Comparison of ENCODE assay signal across 10 cellular contexts in the genomic region with DNA sequence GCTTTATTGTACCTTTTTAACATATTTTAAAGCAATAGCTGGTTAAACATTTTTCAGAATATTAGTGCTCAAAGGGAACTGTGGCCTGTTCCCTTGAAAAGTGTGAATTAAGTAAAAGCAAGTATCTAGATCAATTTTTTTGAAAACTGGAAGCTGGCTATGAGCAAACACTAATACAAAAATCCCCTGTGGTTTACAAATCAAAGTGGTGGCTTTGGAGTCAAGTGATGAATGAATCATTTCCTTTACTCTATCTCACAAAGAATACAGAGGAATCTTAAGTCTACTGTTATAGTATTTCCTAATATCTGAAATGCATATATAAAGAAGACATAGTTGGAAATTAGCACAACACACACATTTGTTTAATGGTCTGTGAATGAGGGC.
DNase-seq lines count a peak whose midpoint lies in the region; ATAC-seq and TF ChIP-seq lines count a peak whose summit lies in the region.
"Had no signal": no experiment of that assay in that cellular context is flagged by ENCODE, and none has a peak within 500 bp of the region (broad histone marks: within the 10 kb centered on the region; RNA-seq: fewer than 3 reads in every experiment).

No MANE protein-coding gene starts in this region.

- H3K4me1 Mint-ChIP-seq in type B pancreatic cell (ENCODE audit: unreplicated experiment) = no peaks in the 10 kb centered on the region

- no peaks in the 10 kb centered on the region for H3K36me3 ChIP-seq in MM.1S (replicated peaks; ENCODE audit: insufficient read depth, low read length)

- peaks cover 10% of the 10 kb centered on the region for H3K9me3 Mint-ChIP-seq in type B pancreatic cell

- H3K4me1 ChIP-seq in MM.1S (ENCODE audit: low read length) = no peaks in the 10 kb centered on the region

- peak; percentile 38 for DNase-seq in HT1080 (ENCODE audit: low read depth)
- DNase-seq in iris pigment epithelial cell (ENCODE audit: low read depth) = peak; percentile 37
- DNase-seq in cerebellum (ENCODE audit: low spot score) = no peak
- no peak for DNase-seq in MM.1S
- DNase-seq in HUDEP-2 (lab: John Stamatoyannopoulos, UW; ENCODE audit: unreplicated experiment in 76 of 76) = no peak
- DNase-seq in type B pancreatic cell (ENCODE audit: extremely low spot score, unreplicated experiment) = no peak
- DNase-seq: DMS79, NCI-H510A treated with DMSO at 0.1 percent for 48 hours had no signal

- no peaks in the 10 kb centered on the region for H4K20me1 ChIP-seq in MM.1S (ENCODE audit: insufficient read depth, low read length)

- no peak overlapping the region for H3K4me3 Mint-ChIP-seq in type B pancreatic cell

- no peaks in the 10 kb centered on the region for H3K27me3 ChIP-seq in MM.1S (replicated peaks; ENCODE audit: insufficient read depth, low read length)

- TF ChIP-seq CTCF in MM.1S (IDR thresholded peaks at IDR 0.05; ENCODE audit: low read length) = no peak
- TF ChIP-seq CTCF in type B pancreatic cell (conservative IDR thresholded peaks at IDR 0.05) = no peak

- H3K9me3 ChIP-seq in MM.1S (replicated peaks; ENCODE audit: insufficient read depth, low read length) = no peaks in the 10 kb centered on the region

- no peak overlapping the region for H3K27ac ChIP-seq in MM.1S (ENCODE audit: low read length)

- no peak overlapping the region for H2AFZ ChIP-seq in MM.1S (ENCODE audit: low read length)

- no peak overlapping the region for H3K4me3 ChIP-seq in MM.1S (ENCODE audit: low read length)

- H3K9ac ChIP-seq in MM.1S (ENCODE audit: low read length) = no peak overlapping the region

- no peak overlapping the region for H3K4me2 ChIP-seq in MM.1S (ENCODE audit: low read depth, low read length)

- H3K9me2 ChIP-seq in MM.1S (replicated peaks; ENCODE audit: insufficient read depth, low read length) = no peaks in the 10 kb centered on the region

- no peaks in the 10 kb centered on the region for H3K79me2 ChIP-seq in MM.1S (ENCODE audit: low read length)

- ATAC-seq in GM19023 (IDR thresholded peaks at IDR 0.05; ENCODE audit: unreplicated experiment) (peak; percentile 66), HG02678 (IDR thresholded peaks at IDR 0.05; ENCODE audit: unreplicated experiment) (peak; percentile 89)

- H3F3A ChIP-seq in MM.1S (ENCODE audit: insufficient read depth, low read length) = no peaks in the 10 kb centered on the region

- no peaks in the 10 kb centered on the region for H3K27me3 Mint-ChIP-seq in type B pancreatic cell

- H3K27ac Mint-ChIP-seq in type B pancreatic cell = no peak overlapping the region

- no peaks in the 10 kb centered on the region for H3K36me3 Mint-ChIP-seq in type B pancreatic cell

Comparison
In these comparisons a context has a peak if more than half of its experiments do, and no peak if none do; other contexts are left out.
1. DNase-seq: peak in HT1080 (single experiment) and iris pigment epithelial cell (single experiment); none in cerebellum (single experiment), MM.1S (single experiment), HUDEP-2 (0 of 76) and type B pancreatic cell (single experiment).